11 cellular contexts compared by ENCODE assay signal in genomic region chr11:61586792-61587430, GRCh38. TPM values are rescaled to one million over a fixed set of nuclear protein-coding genes. Genes with fewer than 3 reads are reported as not detected.
DNase-seq lines count a peak whose midpoint lies in the region; ATAC-seq, FAIRE-seq and TF ChIP-seq lines count a peak whose summit lies in the region.
"Had no signal": no experiment of that assay in that cellular context is flagged by ENCODE, and none has a peak within 500 bp of the region (broad histone marks: within the 10 kb centered on the region; RNA-seq: fewer than 3 reads in every experiment).

No MANE protein-coding gene starts in this region.

- WGBS in HepG2 (ENCODE audit: low lambda C conversion rate), result 11% methylated on average over 6 of the region's 13 CpGs
- WGBS in right lobe of liver (ENCODE audit: insufficient coverage, low coverage, low lambda C conversion rate, missing lambda C conversion rate), result 65% methylated on average over 3 of the region's 13 CpGs

- CTCF ChIA-PET in HepG2 (lab: Yijun Ruan, JAX; ENCODE audit: low intra/inter-chr PET ratio, low total read pairs), result no interaction called here
- CTCF ChIA-PET in naive thymus-derived CD4-positive, alpha-beta T cell (lab: Charles Lee), result no interaction called here
- CTCF ChIA-PET in activated CD4-positive, alpha-beta T cell treated with anti-CD3 and anti-CD28 coated beads, Interleukin-2, amount 10 ng/mL, durations not matched to agents 7 days and 5 days (lab: Charles Lee), result no interaction called here

- H3K4me3 ChIP-seq in HepG2 (replicated peaks in 1 of 3; ENCODE audit: insufficient read depth in 1 of 3, low read depth in 2 of 3, low read length in 3 of 3) (no peak overlapping the region), right lobe of liver (peak overlapping the region in 1 of 3 donors; percentile 25)
- no peak overlapping the region for H3K4me3 ChIP-seq in naive thymus-derived CD4-positive, alpha-beta T cell (ENCODE audit: low read length)

- H3K4me1 ChIP-seq in HepG2 (ENCODE audit: insufficient read depth, low read length), result peaks cover 38% of the 10 kb centered on the region
- H3K4me1 ChIP-seq in right lobe of liver, result peaks cover 0 to 9% (median 0%) of the 10 kb centered on the region in 4 donors
- peaks cover 0 to 12% of the 10 kb centered on the region in 2 donors for H3K4me1 ChIP-seq in naive thymus-derived CD4-positive, alpha-beta T cell (ENCODE audit: control insufficient read depth in 2 of 2, insufficient read depth in 2 of 2, low read length in 2 of 2)

- TF ChIP-seq EP300 in HepG2 (IDR thresholded peaks at IDR 0.05; ENCODE audit: low read depth in 2 of 2, low read length in 2 of 2) (no peak), HepG2 (CRISPR knock-in tag; IDR thresholded peaks at IDR 0.05; ENCODE audit: borderline replicate concordance) (no peak)

- H2AFZ ChIP-seq in HepG2 (ENCODE audit: low read length), result no peak overlapping the region

- H3K9me3 Mint-ChIP-seq in brain, result peaks cover 0 to 11% (median 0%) of the 10 kb centered on the region in 5 experiments
- no peaks in the 10 kb centered on the region for H3K9me3 Mint-ChIP-seq in naive thymus-derived CD4-positive, alpha-beta T cell
- H3K9me3 Mint-ChIP-seq in activated CD4-positive, alpha-beta T cell treated with anti-CD3 and anti-CD28 coated beads, Interleukin-2, amount 10 ng/mL, durations not matched to agents 7 days and 5 days, result no peaks in the 10 kb centered on the region
- H3K9me3 Mint-ChIP-seq: CD4-positive, alpha-beta T cell had no signal

- DNase-seq in HepG2 (ENCODE audit: low spot score) (peak; percentile 46), right lobe of liver (no peak), frontal cortex (ENCODE audit: low spot score in 2 of 2) (no peak), T1000 (lab: John Stamatoyannopoulos, UW) (no peak)
- no peak for DNase-seq in naive thymus-derived CD4-positive, alpha-beta T cell
- no peak for DNase-seq in activated CD4-positive, alpha-beta T cell treated with anti-CD3 and anti-CD28 coated beads, Interleukin-2, amount 10 ng/mL, durations not matched to agents 7 days and 5 days

- no peaks in the 10 kb centered on the region for H3K79me2 ChIP-seq in HepG2 (ENCODE audit: insufficient read depth, low read length)

- POLR2A ChIA-PET in HepG2 (lab: Yijun Ruan, JAX), result no interaction called here
- POLR2A ChIA-PET in naive thymus-derived CD4-positive, alpha-beta T cell (lab: Charles Lee), result interaction anchor here (0.6 kb wide), 1 partner anchor 311 kb away, joined by 4 read pairs; no protein-coding TSS in a partner anchor
- POLR2A ChIA-PET in activated CD4-positive, alpha-beta T cell treated with anti-CD3 and anti-CD28 coated beads, Interleukin-2, amount 10 ng/mL, durations not matched to agents 7 days and 5 days (lab: Charles Lee), result no interaction called here

- no peak overlapping the region for H3K4me2 ChIP-seq in HepG2 (ENCODE audit: low read depth, low read length)

- FAIRE-seq in HepG2 (lab: Jason Lieb, UNC) (no peak), frontal cortex (lab: Jason Lieb, UNC) (no peak)
- FAIRE-seq: endothelial cell of umbilical vein had no signal

- peaks cover 49% of the 10 kb centered on the region for H3K4me1 Mint-ChIP-seq in brain
- H3K4me1 Mint-ChIP-seq in naive thymus-derived CD4-positive, alpha-beta T cell, result peaks cover 8 to 23% (median 15%) of the 10 kb centered on the region in 7 donors
- H3K4me1 Mint-ChIP-seq in activated CD4-positive, alpha-beta T cell treated with anti-CD3 and anti-CD28 coated beads, Interleukin-2, amount 10 ng/mL, durations not matched to agents 7 days and 5 days, result peaks cover 10% of the 10 kb centered on the region

- intact Hi-C loops in HepG2 (cut with micrococcal nuclease; ENCODE audit: unreplicated experiment) (no loop called here), right lobe of liver (cut with DNase I) (no loop called here)
- intact Hi-C loops in naive thymus-derived CD4-positive, alpha-beta T cell (cut with micrococcal nuclease), result loop anchor here in 1 of 2 donors (10.0 kb wide), 1 partner anchor 98 kb away; the partner anchor contains the start of gene DAGLA

- H3K27ac ChIP-seq in HepG2 (ENCODE audit: extremely low read length, insufficient read depth, low read length), result no peak overlapping the region
- no peak overlapping the region for H3K27ac ChIP-seq in right lobe of liver
- H3K27ac ChIP-seq in naive thymus-derived CD4-positive, alpha-beta T cell (ENCODE audit: low read depth, low read length), result no peak overlapping the region
- H3K27ac ChIP-seq: adrenal gland had no signal

- H3K36me3 ChIP-seq in HepG2 (replicated peaks in 1 of 2; ENCODE audit: control insufficient read depth in 1 of 2, insufficient read depth in 2 of 2, low read length in 2 of 2) (no peaks in the 10 kb centered on the region), right lobe of liver (no peaks in the 10 kb centered on the region)
- no peaks in the 10 kb centered on the region for H3K36me3 ChIP-seq in naive thymus-derived CD4-positive, alpha-beta T cell (ENCODE audit: control insufficient read depth in 2 of 3, insufficient read depth in 3 of 3, low read length in 3 of 3)
- H3K36me3 ChIP-seq: adrenal gland had no signal

- H3K27me3 Mint-ChIP-seq in brain, result peaks cover 58% of the 10 kb centered on the region
- H3K27me3 Mint-ChIP-seq in naive thymus-derived CD4-positive, alpha-beta T cell, result peaks cover 23 to 75% (median 28%) of the 10 kb centered on the region in 5 donors
- H3K27me3 Mint-ChIP-seq in activated CD4-positive, alpha-beta T cell treated with anti-CD3 and anti-CD28 coated beads, Interleukin-2, amount 10 ng/mL, durations not matched to agents 7 days and 5 days, result peaks cover 54% of the 10 kb centered on the region

- H3K9me3 ChIP-seq in HepG2 (ENCODE audit: low read length), result no peaks in the 10 kb centered on the region
- H3K9me3 ChIP-seq in right lobe of liver, result no peaks in the 10 kb centered on the region
- H3K9me3 ChIP-seq in naive thymus-derived CD4-positive, alpha-beta T cell (ENCODE audit: control insufficient read depth in 2 of 3, low read length in 3 of 3), result no peaks in the 10 kb centered on the region
- H3K9me3 ChIP-seq: adrenal gland had no signal

- in situ Hi-C loops in HepG2 (cut with HindIII; ENCODE audit: extremely low pct_ligation_motif_present, low pct_unique_long_range_greater_than_20kb), result no loop called here

- no peak overlapping the region for H3K27ac Mint-ChIP-seq in brain
- no peak overlapping the region for H3K27ac Mint-ChIP-seq in naive thymus-derived CD4-positive, alpha-beta T cell
- H3K27ac Mint-ChIP-seq in activated CD4-positive, alpha-beta T cell treated with anti-CD3 and anti-CD28 coated beads, Interleukin-2, amount 10 ng/mL, durations not matched to agents 7 days and 5 days, result no peak overlapping the region
- H3K27ac Mint-ChIP-seq: CD4-positive, alpha-beta T cell had no signal

- H3K9ac ChIP-seq in HepG2 (ENCODE audit: insufficient read depth, low read depth, low read length), result no peak overlapping the region

- no TSS peak for BruUV-seq in HepG2 (replicated peaks; lab: Mats Ljungman, UMichigan)

- no peak for TF ChIP-seq CTCF in HepG2 (CRISPR knock-in tag; IDR thresholded peaks at IDR 0.05)
- TF ChIP-seq CTCF in right lobe of liver (IDR thresholded peaks at IDR 0.05), result no peak
- no peak for TF ChIP-seq CTCF in brain (conservative IDR thresholded peaks at IDR 0.05)

- H3K27me3 ChIP-seq in HepG2 (ENCODE audit: control insufficient read depth in 1 of 2, insufficient read depth in 2 of 2, low read length in 2 of 2) (peaks cover 3 to 41% of the 10 kb centered on the region in 2 experiments; a peak in 3 of 5 replicates), right lobe of liver (peaks cover 0 to 5% of the 10 kb centered on the region in 2 donors)
- peaks cover 0 to 3% of the 10 kb centered on the region in 2 donors for H3K27me3 ChIP-seq in naive thymus-derived CD4-positive, alpha-beta T cell (ENCODE audit: control insufficient read depth in 2 of 2, insufficient read depth in 2 of 2, low read length in 2 of 2)

- peak overlapping the region in 3 of 5 experiments; percentile 23 to 54 (median 49) for H3K4me3 Mint-ChIP-seq in brain
- peak overlapping the region in 6 of 10 donors; percentile 33 to 87 (median 58) for H3K4me3 Mint-ChIP-seq in naive thymus-derived CD4-positive, alpha-beta T cell
- H3K4me3 Mint-ChIP-seq in activated CD4-positive, alpha-beta T cell treated with anti-CD3 and anti-CD28 coated beads, Interleukin-2, amount 10 ng/mL, durations not matched to agents 7 days and 5 days, result no peak overlapping the region

- H4K20me1 ChIP-seq in HepG2 (ENCODE audit: insufficient read depth, low read length), result no peaks in the 10 kb centered on the region

- TF ChIP-seq RAD21 in HepG2 (CRISPR knock-in tag; IDR thresholded peaks at IDR 0.05), result no peak

- ATAC-seq in HepG2 (no peak), right lobe of liver (no peak), GM18511 (IDR thresholded peaks at IDR 0.05; ENCODE audit: unreplicated experiment) (no peak)
- ATAC-seq in naive thymus-derived CD4-positive, alpha-beta T cell, result no peak

- no peak for TF ChIP-seq POLR2A in HepG2 (IDR thresholded peaks at IDR 0.05; ENCODE audit: insufficient read depth in 1 of 2, low read depth in 2 of 2, low read length in 2 of 2)
- no peak for TF ChIP-seq POLR2A in right lobe of liver (IDR thresholded peaks at IDR 0.05)

- no peaks in the 10 kb centered on the region for H3K36me3 Mint-ChIP-seq in brain
- no peaks in the 10 kb centered on the region for H3K36me3 Mint-ChIP-seq in naive thymus-derived CD4-positive, alpha-beta T cell
- no peaks in the 10 kb centered on the region for H3K36me3 Mint-ChIP-seq in activated CD4-positive, alpha-beta T cell treated with anti-CD3 and anti-CD28 coated beads, Interleukin-2, amount 10 ng/mL, durations not matched to agents 7 days and 5 days (ENCODE audit: low read depth)

RNA-seq across cellular contexts. Expression of gene SYT7, which starts 6.0 kb away (rescaled TPM):
- total RNA-seq in HepG2 (2016; rRNA removed; fragmentation: Illumina TruSeq; extraction: Trizol) (0.81 and 1.4 TPM in 2 replicates), right lobe of liver (10 to 100 TPM; 13.1 to 70.8 (median 31.6) TPM), frontal cortex (14.7 TPM)
- total RNA-seq in HepG2 (2016; cell fraction: cytosol; rRNA removed; fragmentation: Illumina TruSeq; extraction: Trizol; ENCODE audit: low read depth), result 1.2 and 2.8 TPM in 2 replicates
- 1.6 TPM in 2 replicates for total RNA-seq in HepG2 (2016; cell fraction: insoluble cytoplasmic fraction; rRNA removed; fragmentation: Illumina TruSeq; extraction: Trizol)
- total RNA-seq in HepG2 (2016; cell fraction: membrane; rRNA removed; fragmentation: Illumina TruSeq; extraction: Trizol), result 2.9 and 3.9 TPM in 2 replicates
- total RNA-seq in HepG2 (2016; cell fraction: nucleus; rRNA removed; fragmentation: Illumina TruSeq; extraction: Trizol), result 1.2 and 1.9 TPM in 2 replicates
- polyA plus RNA-seq in HepG2 (2011; rRNA removed) (4.4 and 6.2 TPM in 2 replicates), brain (ENCODE audit: insufficient read depth, low read depth, low replicate concordance) (24.6 TPM)
- 3.5 and 4.0 TPM in 2 replicates for polyA plus RNA-seq in HepG2 (2011; cell fraction: cytosol; rRNA removed)
- polyA plus RNA-seq in HepG2 (2011; cell fraction: nucleus; rRNA removed), result 13.8 and 15.6 TPM in 2 replicates
- polyA plus RNA-seq in HepG2 (2012), result 8.2 and 9.2 TPM in 2 replicates
- polyA plus RNA-seq in HepG2 (2016; cell fraction: cytosol; fragmentation: Illumina TruSeq; extraction: Trizol; ENCODE audit: low read depth), result 2.3 and 2.9 TPM in 2 replicates
- 2.0 and 2.2 TPM in 2 replicates for polyA plus RNA-seq in HepG2 (2016; cell fraction: insoluble cytoplasmic fraction; fragmentation: Illumina TruSeq; extraction: Trizol; ENCODE audit: low read depth)
- polyA plus RNA-seq in HepG2 (2016; cell fraction: membrane; fragmentation: Illumina TruSeq; extraction: Trizol; ENCODE audit: low read depth), result 3.2 and 3.7 TPM in 2 replicates
- polyA plus RNA-seq in HepG2 (2016; cell fraction: nucleus; fragmentation: Illumina TruSeq; extraction: Trizol; ENCODE audit: insufficient read depth, low read depth), result 3.0 and 3.7 TPM in 2 replicates
- polyA minus RNA-seq in HepG2 (2011; rRNA and poly(A)+ RNA removed; ENCODE audit: low replicate concordance), result 2.1 and 7.7 TPM in 2 replicates
- 2.9 and 7.2 TPM in 2 replicates for polyA minus RNA-seq in HepG2 (2011; cell fraction: cytosol; rRNA and poly(A)+ RNA removed)
- 1.7 and 2.9 TPM in 2 replicates for polyA minus RNA-seq in HepG2 (2011; cell fraction: nucleus; rRNA and poly(A)+ RNA removed)
- total RNA-seq in naive thymus-derived CD4-positive, alpha-beta T cell, result under 1 TPM in 2 of 5 experiments, not detected in 3; 0.08 to 0.44 TPM
- not detected for polyA plus RNA-seq in naive thymus-derived CD4-positive, alpha-beta T cell
- not detected for total RNA-seq in activated CD4-positive, alpha-beta T cell treated with anti-CD3 and anti-CD28 coated beads, Interleukin-2, amount 10 ng/mL, durations not matched to agents 7 days and 5 days
- total RNA-seq: CD4-positive, alpha-beta T cell had no signal
